In the genomic region with DNA sequence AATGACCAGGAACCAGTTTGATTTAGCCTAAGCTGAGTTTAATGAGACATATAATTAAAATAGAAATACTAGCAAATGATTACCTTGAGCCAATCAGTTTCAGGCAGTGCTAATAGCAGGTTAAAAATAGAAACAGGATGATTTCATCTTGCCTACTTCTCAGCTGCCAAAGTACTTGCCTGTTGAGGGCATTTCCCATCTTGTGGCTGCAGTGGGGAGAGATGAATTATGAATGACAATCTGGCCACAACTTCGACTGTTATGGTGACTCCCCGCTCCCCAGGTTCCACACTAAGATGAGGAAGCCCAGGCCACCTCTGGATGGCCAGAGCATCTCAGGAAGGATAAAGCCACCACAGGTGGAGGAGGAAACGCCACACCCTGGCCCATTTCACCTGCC, we compare ENCODE assay signal across 13 cellular contexts. TPM values are rescaled to one million over a fixed set of nuclear protein-coding genes. Genes with fewer than 3 reads are reported as not detected.
DNase-seq lines count a peak whose midpoint lies in the region; ATAC-seq and TF ChIP-seq lines count a peak whose summit lies in the region.
"Had no signal": no experiment of that assay in that cellular context is flagged by ENCODE, and none has a peak within 500 bp of the region (broad histone marks: within the 10 kb centered on the region; RNA-seq: fewer than 3 reads in every experiment).

No MANE protein-coding gene starts in this region.

- H3K4me3 ChIP-seq in stomach smooth muscle (ENCODE audit: low read length in 2 of 2), result no peak overlapping the region
- H3K4me3 ChIP-seq in vagina, result no peak overlapping the region
- H3K4me3 ChIP-seq in aorta (ENCODE audit: low read length in 2 of 2), result no peak overlapping the region
- H3K4me3 ChIP-seq: dorsolateral prefrontal cortex had no signal

- H3K9ac ChIP-seq in stomach smooth muscle (ENCODE audit: low read length in 2 of 2), result no peak overlapping the region

- no peaks in the 10 kb centered on the region for H3K9me3 ChIP-seq in stomach smooth muscle (ENCODE audit: control insufficient read depth in 2 of 2, low read length in 2 of 2)
- H3K9me3 ChIP-seq in vagina, result no peaks in the 10 kb centered on the region
- peaks cover 1% of the 10 kb centered on the region for H3K9me3 ChIP-seq in aorta (ENCODE audit: control insufficient read depth, low read length)

- H3K36me3 ChIP-seq in stomach smooth muscle (ENCODE audit: control insufficient read depth in 2 of 2, insufficient read depth in 2 of 2, low read length in 2 of 2), result peaks cover 0 to 2% of the 10 kb centered on the region in 2 donors
- no peaks in the 10 kb centered on the region for H3K36me3 ChIP-seq in vagina
- H3K36me3 ChIP-seq in aorta (ENCODE audit: control insufficient read depth in 1 of 2, insufficient read depth in 2 of 2, low read length in 1 of 2), result no peaks in the 10 kb centered on the region

- H3K4me1 ChIP-seq in stomach smooth muscle (ENCODE audit: control insufficient read depth, insufficient read depth, low read length) (peaks cover 4% of the 10 kb centered on the region), vagina (peaks cover 20% of the 10 kb centered on the region), aorta (ENCODE audit: control insufficient read depth in 1 of 2, insufficient read depth in 2 of 2, low read length in 2 of 2) (no peaks in the 10 kb centered on the region)

- no peaks in the 10 kb centered on the region for H3K27me3 ChIP-seq in stomach smooth muscle (ENCODE audit: control insufficient read depth in 1 of 2, insufficient read depth in 2 of 2, low read length in 2 of 2)
- H3K27me3 ChIP-seq in vagina, result no peaks in the 10 kb centered on the region
- no peaks in the 10 kb centered on the region for H3K27me3 ChIP-seq in aorta (ENCODE audit: control insufficient read depth in 1 of 2, insufficient read depth in 2 of 2, low read length in 1 of 2)
- H3K27me3 ChIP-seq: dorsolateral prefrontal cortex had no signal

- H3K27ac Mint-ChIP-seq in stimulated activated naive CD8-positive, alpha-beta T cell treated with anti-CD3 and anti-CD28 coated beads, Interleukin-15, amount 100 ng/mL, for 72 hours, result no peak overlapping the region
- H3K27ac Mint-ChIP-seq: activated B cell treated with CpG ODN at 0.5 μM for 24 hours; activated naive CD4-positive, alpha-beta T cell treated with anti-CD3 and anti-CD28 coated beads, Interleukin-2, amount 50 U/mL, for 24 hours had no signal

- peak overlapping the region; percentile 18 for H3K27ac ChIP-seq in stomach smooth muscle (ENCODE audit: low read length)
- no peak overlapping the region for H3K27ac ChIP-seq in vagina
- H3K27ac ChIP-seq in aorta (ENCODE audit: low read depth in 1 of 2, low read length in 2 of 2), result no peak overlapping the region
- H3K27ac ChIP-seq: dorsolateral prefrontal cortex had no signal

- peak; percentile 40 for ATAC-seq in stimulated activated naive CD8-positive, alpha-beta T cell treated with anti-CD3 and anti-CD28 coated beads, Interleukin-15, Interleukin-2, amounts not matched to agents 100 U/mL and 50 U/mL, for 24 hours
- ATAC-seq in stimulated activated naive CD8-positive, alpha-beta T cell treated with anti-CD3 and anti-CD28 coated beads, Interleukin-15, amount 100 ng/mL, for 72 hours, result no peak
- ATAC-seq in HG02798 (IDR thresholded peaks at IDR 0.05; ENCODE audit: poor library complexity, unreplicated experiment) (peak; percentile 79), aorta (ENCODE audit: low FRiP score) (no peak)
- ATAC-seq: Panc1 had no signal

- 60 to 64% methylated on average over 3 of the region's 3 CpGs for WGBS in aorta, 2 donors

- no peak overlapping the region for H3K4me3 Mint-ChIP-seq in stimulated activated naive CD8-positive, alpha-beta T cell treated with anti-CD3 and anti-CD28 coated beads, Interleukin-15, amount 100 ng/mL, for 72 hours
- H3K4me3 Mint-ChIP-seq: activated B cell treated with CpG ODN at 0.5 μM for 24 hours; activated naive CD4-positive, alpha-beta T cell treated with anti-CD3 and anti-CD28 coated beads, Interleukin-2, amount 50 U/mL, for 24 hours had no signal

- TF ChIP-seq POLR2A in vagina (IDR thresholded peaks at IDR 0.05), result no peak

- DNase-seq in stimulated activated naive CD8-positive, alpha-beta T cell treated with anti-CD3 and anti-CD28 coated beads, Interleukin-15, Interleukin-2, amounts not matched to agents 100 U/mL and 50 U/mL, for 24 hours, result no peak
- DNase-seq in stimulated activated naive CD8-positive, alpha-beta T cell treated with anti-CD3 and anti-CD28 coated beads, Interleukin-15, amount 100 ng/mL, for 72 hours, result no peak
- DNase-seq in NOMO-1 treated with DMSO at 0.1 percent for 48 hours (lab: John Stamatoyannopoulos, UW; ENCODE audit: unreplicated experiment) (peak; percentile 53), vagina (ENCODE audit: extremely low spot score in 2 of 2) (no peak), aorta (no peak)
- DNase-seq in activated naive CD4-positive, alpha-beta T cell treated with Interleukin-2 at 50 U/mL for 16 hours, result no peak
- DNase-seq: activated B cell treated with CpG ODN at 0.5 μM for 24 hours, dorsolateral prefrontal cortex, head of caudate nucleus had no signal

- no peak for TF ChIP-seq CTCF in vagina (IDR thresholded peaks at IDR 0.05)

- peaks cover 0 to 6% of the 10 kb centered on the region in 2 donors for H3K9me3 Mint-ChIP-seq in stimulated activated naive CD8-positive, alpha-beta T cell treated with anti-CD3 and anti-CD28 coated beads, Interleukin-15, amount 100 ng/mL, for 72 hours
- H3K9me3 Mint-ChIP-seq: activated naive CD4-positive, alpha-beta T cell treated with anti-CD3 and anti-CD28 coated beads, Interleukin-2, amount 50 U/mL, for 24 hours had no signal

- intact Hi-C loops in vagina (cut with DNase I) (no loop called here), aorta (cut with DNase I) (no loop called here)

- H3K4me1 Mint-ChIP-seq in stimulated activated naive CD8-positive, alpha-beta T cell treated with anti-CD3 and anti-CD28 coated beads, Interleukin-15, amount 100 ng/mL, for 72 hours, result no peaks in the 10 kb centered on the region
- H3K4me1 Mint-ChIP-seq: activated B cell treated with CpG ODN at 0.5 μM for 24 hours; activated naive CD4-positive, alpha-beta T cell treated with anti-CD3 and anti-CD28 coated beads, Interleukin-2, amount 50 U/mL, for 24 hours had no signal

- H3K27me3 Mint-ChIP-seq in stimulated activated naive CD8-positive, alpha-beta T cell treated with anti-CD3 and anti-CD28 coated beads, Interleukin-15, amount 100 ng/mL, for 72 hours, result peaks cover 7% of the 10 kb centered on the region
- H3K27me3 Mint-ChIP-seq: activated B cell treated with CpG ODN at 0.5 μM for 24 hours; activated naive CD4-positive, alpha-beta T cell treated with anti-CD3 and anti-CD28 coated beads, Interleukin-2, amount 50 U/mL, for 24 hours had no signal

RNA-seq across cellular contexts. Expression of gene MBOAT1, which starts 31.3 kb away (rescaled TPM):
- total RNA-seq in vagina (9.6 TPM), aorta (10 to 100 TPM in 1 of 2 donors, 1 to 10 TPM in 1; 7.4 to 13.8 TPM)
- 1 to 10 TPM; 2.5 to 3.5 TPM for polyA plus RNA-seq in aorta

Comparison
In these comparisons a context has a peak if more than half of its experiments do, and no peak if none do; other contexts are left out.
1. ATAC-seq: peak in stimulated activated naive CD8-positive, alpha-beta T cell treated with anti-CD3 and anti-CD28 coated beads, Interleukin-15, Interleukin-2, amounts not matched to agents 100 U/mL and 50 U/mL, for 24 hours (single experiment) and HG02798 (single experiment); none in stimulated activated naive CD8-positive, alpha-beta T cell treated with anti-CD3 and anti-CD28 coated beads, Interleukin-15, amount 100 ng/mL, for 72 hours (single experiment) and aorta (single experiment).